Comparison of ENCODE assay signal across 8 cellular contexts in the genomic region with DNA sequence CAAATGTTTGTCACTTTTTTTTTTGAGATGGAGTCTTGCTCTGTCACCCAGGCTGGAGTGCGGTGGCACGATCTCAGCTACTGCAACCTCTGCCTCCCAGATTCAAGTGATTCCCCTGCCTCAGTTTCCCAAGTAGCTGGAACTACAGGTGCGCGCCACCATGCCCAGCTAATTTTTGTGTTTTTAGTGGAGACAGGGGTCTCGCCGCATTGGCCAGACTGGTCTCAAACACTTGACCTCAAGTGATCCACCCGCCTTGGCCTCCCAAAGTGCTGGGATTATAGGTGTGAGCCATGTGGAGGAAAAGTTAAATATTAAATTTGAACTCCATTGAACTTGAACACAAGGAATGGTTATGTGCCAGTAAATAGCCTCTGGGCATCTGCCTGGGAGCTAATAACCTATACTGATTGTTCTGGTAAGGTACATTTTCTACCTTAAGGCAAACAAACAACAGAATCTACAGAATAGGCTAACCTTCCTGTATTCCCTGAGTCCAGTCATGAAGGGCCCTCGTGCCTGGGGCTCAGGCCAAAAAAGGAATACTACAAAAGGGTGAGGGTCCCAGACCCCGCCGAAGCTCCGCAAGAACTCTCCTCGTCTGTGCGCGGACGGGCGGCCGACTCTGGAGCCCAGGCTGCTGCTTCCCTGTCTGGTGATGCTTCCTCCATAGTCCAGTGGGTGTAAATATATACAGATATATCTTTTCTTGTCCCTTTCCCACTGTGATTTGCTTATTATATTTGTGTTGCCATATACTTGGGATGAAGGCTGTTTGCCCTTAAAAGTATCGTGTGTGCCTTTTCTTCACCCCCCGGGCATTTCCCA.
DNase-seq lines count a peak whose midpoint lies in the region; ATAC-seq and TF ChIP-seq lines count a peak whose summit lies in the region.

No MANE protein-coding gene starts in this region.

- BruUV-seq in Panc1 (replicated peaks; lab: Mats Ljungman, UMichigan), result no TSS peak

- ATAC-seq in Panc1 (peak; percentile 81), HG03354 (IDR thresholded peaks at IDR 0.05; ENCODE audit: poor library complexity, severe bottlenecking, unreplicated experiment) (no peak)

- POLR2A ChIA-PET in Panc1 (lab: Charles Lee), result interaction anchor here (0.7 kb wide), 1 partner anchor 98 kb away, joined by 5 read pairs; no protein-coding TSS in a partner anchor

- H3K27me3 ChIP-seq in Panc1 (ENCODE audit: control insufficient read depth, insufficient read depth, low read length) (no peaks in the 10 kb centered on the region), sigmoid colon (no peaks in the 10 kb centered on the region)

- TF ChIP-seq EP300 in sigmoid colon (IDR thresholded peaks at IDR 0.05), result no peak

- H3K27ac ChIP-seq in Panc1 (ENCODE audit: low read length) (peak overlapping the region; percentile 81), sigmoid colon (peak overlapping the region; percentile 61 to 81 (median 76))

- TF ChIP-seq POLR2A in sigmoid colon (IDR thresholded peaks at IDR 0.05), result no peak

- H3K36me3 ChIP-seq in Panc1 (ENCODE audit: control insufficient read depth, insufficient read depth, low read length) (no peaks in the 10 kb centered on the region), sigmoid colon (no peaks in the 10 kb centered on the region)

- intact Hi-C loops in Panc1 (cut with micrococcal nuclease; ENCODE audit: unreplicated experiment) (no loop called here), sigmoid colon (cut with DNase I) (no loop called here)

- H3K9me3 ChIP-seq in Panc1 (ENCODE audit: control insufficient read depth, insufficient read depth, low read depth, low read length), result no peaks in the 10 kb centered on the region
- H3K9me3 ChIP-seq in sigmoid colon, result no peaks in the 10 kb centered on the region

- TF ChIP-seq CTCF in Panc1 (IDR thresholded peaks at IDR 0.05) (no peak), fibroblast of the aortic adventitia (IDR thresholded peaks at IDR 0.05; ENCODE audit: insufficient read depth, low read length) (no peak), sigmoid colon (IDR thresholded peaks at IDR 0.05) (no peak)

- peak overlapping the region; percentile 54 to 71 for H3K4me3 ChIP-seq in Panc1 (ENCODE audit: low read depth in 2 of 2, low read length in 2 of 2)
- H3K4me3 ChIP-seq in fibroblast of the aortic adventitia (ENCODE audit: low read depth, low read length), result peak overlapping the region; percentile 63
- peak overlapping the region; percentile 27 to 60 (median 54) for H3K4me3 ChIP-seq in sigmoid colon

- DNase-seq in DMS114 treated with DMSO at 0.1 percent for 48 hours (lab: John Stamatoyannopoulos, UW; ENCODE audit: unreplicated experiment), result peak; percentile 25
- DNase-seq in Panc1 (ENCODE audit: low read depth, low spot score), result no peak
- no peak for DNase-seq in fibroblast of the aortic adventitia (ENCODE audit: low read depth)
- no peak for DNase-seq in sigmoid colon
- no peak for DNase-seq in NCI-H82 treated with DMSO at 0.1 percent for 48 hours (lab: John Stamatoyannopoulos, UW; ENCODE audit: unreplicated experiment)
- no peak for DNase-seq in A172 (ENCODE audit: low spot score)
- no peak for DNase-seq in pons (ENCODE audit: low spot score)

- CTCF ChIA-PET in Panc1 (lab: Charles Lee), result no interaction called here

- H3K4me1 ChIP-seq in Panc1 (ENCODE audit: control insufficient read depth, insufficient read depth, low read length) (peaks cover 2% of the 10 kb centered on the region; the same call in 1 of the 2 replicates), sigmoid colon (peaks cover 0 to 12% (median 6%) of the 10 kb centered on the region in 4 donors)

- 25 to 55% methylated on average over 19 of the region's 19 CpGs for WGBS in sigmoid colon, 2 donors

- in situ Hi-C loops in Panc1 (cut with HindIII; ENCODE audit: low pct_unique_long_range_greater_than_20kb, low sequenced_read_pairs), result no loop called here
